In the genomic region with DNA sequence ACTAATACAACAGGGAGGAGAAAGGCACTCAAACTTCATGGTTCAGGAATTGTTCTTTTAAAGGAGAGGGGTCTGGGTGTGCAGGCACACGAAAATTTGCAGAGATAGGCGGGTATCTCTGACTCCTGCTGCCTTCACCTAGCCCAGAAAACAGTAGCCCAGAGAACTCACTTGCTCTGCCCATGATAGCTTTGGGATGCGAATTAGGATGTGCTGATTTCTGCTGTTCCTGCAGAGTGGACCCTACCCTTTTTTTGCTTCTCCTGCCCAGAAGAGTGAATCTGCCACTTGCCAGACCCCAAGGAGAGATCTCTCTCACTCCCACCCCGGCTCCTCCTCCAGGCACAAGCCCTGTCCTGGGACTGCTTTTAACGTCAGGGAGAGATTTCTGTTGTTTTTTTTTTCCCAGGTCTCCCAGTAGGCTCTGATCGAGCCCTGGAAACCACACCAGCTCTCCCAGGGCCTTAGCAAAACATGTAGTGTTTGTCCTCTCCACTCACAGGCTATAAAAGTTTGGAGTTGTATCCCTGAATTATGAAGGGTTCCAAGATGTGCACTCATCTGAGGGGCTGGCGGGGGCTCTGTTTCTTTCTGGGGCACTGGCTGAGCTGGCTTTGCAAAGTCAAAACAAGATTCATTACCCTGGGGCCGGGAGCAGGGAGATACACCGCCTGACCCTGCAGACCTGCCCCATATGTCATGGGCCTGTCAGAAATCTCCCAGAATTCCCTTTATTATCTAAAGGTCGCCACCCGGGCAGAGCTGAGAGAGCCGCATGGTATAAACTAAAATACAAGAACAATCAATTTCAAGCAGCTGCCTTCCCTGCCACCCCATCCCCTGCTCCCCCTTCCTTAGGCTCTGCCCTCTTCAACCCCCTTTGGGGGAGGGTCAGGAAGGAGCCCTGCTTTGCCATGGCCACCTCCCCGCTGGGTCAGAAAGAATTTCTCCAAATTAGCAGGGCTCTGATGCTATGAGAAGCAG, we compare ENCODE assay signal across 1 cellular context.
A peak's percentile ranks its signal among the peaks of the same experiment; 100 is the strongest.
TF ChIP-seq lines count a peak whose summit lies in the region.

No MANE protein-coding gene starts in this region.

TF ChIP-seq in HEK293, 187 proteins besides CTCF, POLR2A, EP300 and RAD21 (continued from another document):
- TF ChIP-seq ZNF423 (tag by site-specific recombination; IDR thresholded peaks at IDR 0.05) (peak; percentile 51; the same call in 1 of the 2 replicates), GLI2 (tag by site-specific recombination; IDR thresholded peaks at IDR 0.05; ENCODE audit: borderline replicate concordance, low read depth) (no peak), ZNF184 (tag by site-specific recombination; IDR thresholded peaks at IDR 0.05) (no peak), ZBTB8A (tag by site-specific recombination; IDR thresholded peaks at IDR 0.05) (peak; percentile 41; the same call in 1 of the 2 replicates), REPIN1 (tag by site-specific recombination; IDR thresholded peaks at IDR 0.05; ENCODE audit: low read depth) (no peak), ZNF266 (tag by site-specific recombination; IDR thresholded peaks at IDR 0.05; ENCODE audit: low read depth) (no peak), ZNF214 (tag by site-specific recombination; IDR thresholded peaks at IDR 0.05; ENCODE audit: borderline replicate concordance) (no peak), ZNF121 (tag by site-specific recombination; IDR thresholded peaks at IDR 0.05) (no peak), ZNF610 (tag by site-specific recombination; IDR thresholded peaks at IDR 0.05; ENCODE audit: borderline replicate concordance) (no peak), ZIC2 (tag by site-specific recombination; IDR thresholded peaks at IDR 0.05) (peak; percentile 67), OSR2 (tag by site-specific recombination; IDR thresholded peaks at IDR 0.05) (no peak), ZNF426 (tag by site-specific recombination; IDR thresholded peaks at IDR 0.05) (no peak), ZNF555 (tag by site-specific recombination; conservative IDR thresholded peaks at IDR 0.05) (no peak), YY1 (tag by site-specific recombination; IDR thresholded peaks at IDR 0.05) (no peak), TCF7L2 (IDR thresholded peaks at IDR 0.05; ENCODE audit: borderline replicate concordance, low read depth, low read length) (no peak), ZNF510 (tag by site-specific recombination; IDR thresholded peaks at IDR 0.05; ENCODE audit: insufficient replicate concordance) (peak; percentile 44), ZFP37 (tag by site-specific recombination; IDR thresholded peaks at IDR 0.05) (no peak), ZNF600 (tag by site-specific recombination; IDR thresholded peaks at IDR 0.05) (no peak), ZNF133 (tag by site-specific recombination; IDR thresholded peaks at IDR 0.05) (no peak), PRDM1 (tag by site-specific recombination; IDR thresholded peaks at IDR 0.05) (no peak), GLIS1 (tag by site-specific recombination; IDR thresholded peaks at IDR 0.05) (peak; percentile 89), ZNF324 (tag by site-specific recombination; IDR thresholded peaks at IDR 0.05) (no peak)
- TF ChIP-seq, protein P1, sequence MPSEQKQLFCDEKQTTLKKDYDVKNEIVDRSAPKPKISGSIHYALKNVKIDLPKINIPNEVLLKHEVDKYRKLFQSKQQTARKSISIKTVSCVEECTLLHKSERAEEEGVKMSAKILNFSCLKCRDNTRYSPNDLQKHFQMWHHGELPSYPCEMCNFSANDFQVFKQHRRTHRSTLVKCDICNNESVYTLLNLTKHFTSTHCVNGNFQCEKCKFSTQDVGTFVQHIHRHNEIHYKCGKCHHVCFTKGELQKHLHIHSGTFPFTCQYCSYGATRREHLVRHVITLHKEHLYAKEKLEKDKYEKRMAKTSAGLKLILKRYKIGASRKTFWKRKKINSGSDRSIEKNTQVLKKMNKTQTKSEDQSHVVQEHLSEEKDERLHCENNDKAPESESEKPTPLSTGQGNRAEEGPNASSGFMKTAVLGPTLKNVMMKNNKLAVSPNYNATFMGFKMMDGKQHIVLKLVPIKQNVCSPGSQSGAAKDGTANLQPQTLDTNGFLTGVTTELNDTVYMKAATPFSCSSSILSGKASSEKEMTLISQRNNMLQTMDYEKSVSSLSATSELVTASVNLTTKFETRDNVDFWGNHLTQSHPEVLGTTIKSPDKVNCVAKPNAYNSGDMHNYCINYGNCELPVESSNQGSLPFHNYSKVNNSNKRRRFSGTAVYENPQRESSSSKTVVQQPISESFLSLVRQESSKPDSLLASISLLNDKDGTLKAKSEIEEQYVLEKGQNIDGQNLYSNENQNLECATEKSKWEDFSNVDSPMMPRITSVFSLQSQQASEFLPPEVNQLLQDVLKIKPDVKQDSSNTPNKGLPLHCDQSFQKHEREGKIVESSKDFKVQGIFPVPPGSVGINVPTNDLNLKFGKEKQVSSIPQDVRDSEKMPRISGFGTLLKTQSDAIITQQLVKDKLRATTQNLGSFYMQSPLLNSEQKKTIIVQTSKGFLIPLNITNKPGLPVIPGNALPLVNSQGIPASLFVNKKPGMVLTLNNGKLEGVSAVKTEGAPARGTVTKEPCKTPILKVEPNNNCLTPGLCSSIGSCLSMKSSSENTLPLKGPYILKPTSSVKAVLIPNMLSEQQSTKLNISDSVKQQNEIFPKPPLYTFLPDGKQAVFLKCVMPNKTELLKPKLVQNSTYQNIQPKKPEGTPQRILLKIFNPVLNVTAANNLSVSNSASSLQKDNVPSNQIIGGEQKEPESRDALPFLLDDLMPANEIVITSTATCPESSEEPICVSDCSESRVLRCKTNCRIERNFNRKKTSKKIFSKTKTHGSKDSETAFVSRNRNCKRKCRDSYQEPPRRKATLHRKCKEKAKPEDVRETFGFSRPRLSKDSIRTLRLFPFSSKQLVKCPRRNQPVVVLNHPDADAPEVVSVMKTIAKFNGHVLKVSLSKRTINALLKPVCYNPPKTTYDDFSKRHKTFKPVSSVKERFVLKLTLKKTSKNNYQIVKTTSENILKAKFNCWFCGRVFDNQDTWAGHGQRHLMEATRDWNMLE (tag by site-specific recombination; conservative IDR thresholded peaks at IDR 0.05; ENCODE audit: low read depth), result no peak
- TF ChIP-seq, protein P2, sequence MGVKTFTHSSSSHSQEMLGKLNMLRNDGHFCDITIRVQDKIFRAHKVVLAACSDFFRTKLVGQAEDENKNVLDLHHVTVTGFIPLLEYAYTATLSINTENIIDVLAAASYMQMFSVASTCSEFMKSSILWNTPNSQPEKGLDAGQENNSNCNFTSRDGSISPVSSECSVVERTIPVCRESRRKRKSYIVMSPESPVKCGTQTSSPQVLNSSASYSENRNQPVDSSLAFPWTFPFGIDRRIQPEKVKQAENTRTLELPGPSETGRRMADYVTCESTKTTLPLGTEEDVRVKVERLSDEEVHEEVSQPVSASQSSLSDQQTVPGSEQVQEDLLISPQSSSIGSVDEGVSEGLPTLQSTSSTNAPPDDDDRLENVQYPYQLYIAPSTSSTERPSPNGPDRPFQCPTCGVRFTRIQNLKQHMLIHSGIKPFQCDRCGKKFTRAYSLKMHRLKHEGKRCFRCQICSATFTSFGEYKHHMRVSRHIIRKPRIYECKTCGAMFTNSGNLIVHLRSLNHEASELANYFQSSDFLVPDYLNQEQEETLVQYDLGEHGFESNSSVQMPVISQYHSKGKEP (tag by site-specific recombination; IDR thresholded peaks at IDR 0.05), result no peak
- TF ChIP-seq, protein P3, sequence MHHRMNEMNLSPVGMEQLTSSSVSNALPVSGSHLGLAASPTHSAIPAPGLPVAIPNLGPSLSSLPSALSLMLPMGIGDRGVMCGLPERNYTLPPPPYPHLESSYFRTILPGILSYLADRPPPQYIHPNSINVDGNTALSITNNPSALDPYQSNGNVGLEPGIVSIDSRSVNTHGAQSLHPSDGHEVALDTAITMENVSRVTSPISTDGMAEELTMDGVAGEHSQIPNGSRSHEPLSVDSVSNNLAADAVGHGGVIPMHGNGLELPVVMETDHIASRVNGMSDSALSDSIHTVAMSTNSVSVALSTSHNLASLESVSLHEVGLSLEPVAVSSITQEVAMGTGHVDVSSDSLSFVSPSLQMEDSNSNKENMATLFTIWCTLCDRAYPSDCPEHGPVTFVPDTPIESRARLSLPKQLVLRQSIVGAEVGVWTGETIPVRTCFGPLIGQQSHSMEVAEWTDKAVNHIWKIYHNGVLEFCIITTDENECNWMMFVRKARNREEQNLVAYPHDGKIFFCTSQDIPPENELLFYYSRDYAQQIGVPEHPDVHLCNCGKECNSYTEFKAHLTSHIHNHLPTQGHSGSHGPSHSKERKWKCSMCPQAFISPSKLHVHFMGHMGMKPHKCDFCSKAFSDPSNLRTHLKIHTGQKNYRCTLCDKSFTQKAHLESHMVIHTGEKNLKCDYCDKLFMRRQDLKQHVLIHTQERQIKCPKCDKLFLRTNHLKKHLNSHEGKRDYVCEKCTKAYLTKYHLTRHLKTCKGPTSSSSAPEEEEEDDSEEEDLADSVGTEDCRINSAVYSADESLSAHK (tag by site-specific recombination; IDR thresholded peaks at IDR 0.05), result no peak
- TF ChIP-seq, protein P4, sequence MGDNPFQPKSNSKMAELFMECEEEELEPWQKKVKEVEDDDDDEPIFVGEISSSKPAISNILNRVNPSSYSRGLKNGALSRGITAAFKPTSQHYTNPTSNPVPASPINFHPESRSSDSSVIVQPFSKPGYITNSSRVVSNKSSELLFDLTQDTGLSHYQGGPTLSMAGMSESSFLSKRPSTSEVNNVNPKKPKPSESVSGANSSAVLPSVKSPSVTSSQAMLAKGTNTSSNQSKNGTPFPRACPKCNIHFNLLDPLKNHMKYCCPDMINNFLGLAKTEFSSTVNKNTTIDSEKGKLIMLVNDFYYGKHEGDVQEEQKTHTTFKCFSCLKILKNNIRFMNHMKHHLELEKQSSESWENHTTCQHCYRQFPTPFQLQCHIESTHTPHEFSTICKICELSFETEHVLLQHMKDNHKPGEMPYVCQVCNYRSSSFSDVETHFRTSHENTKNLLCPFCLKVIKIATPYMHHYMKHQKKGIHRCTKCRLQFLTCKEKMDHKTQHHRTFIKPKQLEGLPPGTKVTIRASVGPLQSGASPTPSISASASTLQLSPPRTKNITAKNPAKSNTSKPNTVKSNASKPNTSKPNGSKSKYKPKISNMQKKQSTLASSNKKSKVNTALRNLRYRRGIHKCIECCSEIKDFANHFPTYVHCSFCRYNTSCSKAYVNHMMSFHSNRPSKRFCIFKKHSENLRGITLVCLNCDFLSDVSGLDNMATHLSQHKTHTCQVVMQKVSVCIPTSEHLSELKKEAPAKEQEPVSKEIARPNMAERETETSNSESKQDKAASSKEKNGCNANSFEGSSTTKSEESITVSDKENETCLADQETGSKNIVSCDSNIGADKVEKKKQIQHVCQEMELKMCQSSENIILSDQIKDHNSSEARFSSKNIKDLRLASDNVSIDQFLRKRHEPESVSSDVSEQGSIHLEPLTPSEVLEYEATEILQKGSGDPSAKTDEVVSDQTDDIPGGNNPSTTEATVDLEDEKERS (tag by site-specific recombination; IDR thresholded peaks at IDR 0.05), result no peak
- TF ChIP-seq, protein P5, sequence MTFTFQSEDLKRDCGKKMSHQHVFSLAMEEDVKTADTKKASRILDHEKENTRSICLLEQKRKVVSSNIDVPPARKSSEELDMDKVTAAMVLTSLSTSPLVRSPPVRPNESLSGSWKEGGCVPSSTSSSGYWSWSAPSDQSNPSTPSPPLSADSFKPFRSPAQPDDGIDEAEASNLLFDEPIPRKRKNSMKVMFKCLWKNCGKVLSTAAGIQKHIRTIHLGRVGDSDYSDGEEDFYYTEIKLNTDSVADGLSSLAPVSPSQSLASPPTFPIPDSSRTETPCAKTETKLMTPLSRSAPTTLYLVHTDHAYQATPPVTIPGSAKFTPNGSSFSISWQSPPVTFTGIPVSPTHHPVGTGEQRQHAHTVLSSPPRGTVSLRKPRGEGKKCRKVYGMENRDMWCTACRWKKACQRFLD (tag by site-specific recombination; IDR thresholded peaks at IDR 0.05), result no peak
- TF ChIP-seq, protein P6, sequence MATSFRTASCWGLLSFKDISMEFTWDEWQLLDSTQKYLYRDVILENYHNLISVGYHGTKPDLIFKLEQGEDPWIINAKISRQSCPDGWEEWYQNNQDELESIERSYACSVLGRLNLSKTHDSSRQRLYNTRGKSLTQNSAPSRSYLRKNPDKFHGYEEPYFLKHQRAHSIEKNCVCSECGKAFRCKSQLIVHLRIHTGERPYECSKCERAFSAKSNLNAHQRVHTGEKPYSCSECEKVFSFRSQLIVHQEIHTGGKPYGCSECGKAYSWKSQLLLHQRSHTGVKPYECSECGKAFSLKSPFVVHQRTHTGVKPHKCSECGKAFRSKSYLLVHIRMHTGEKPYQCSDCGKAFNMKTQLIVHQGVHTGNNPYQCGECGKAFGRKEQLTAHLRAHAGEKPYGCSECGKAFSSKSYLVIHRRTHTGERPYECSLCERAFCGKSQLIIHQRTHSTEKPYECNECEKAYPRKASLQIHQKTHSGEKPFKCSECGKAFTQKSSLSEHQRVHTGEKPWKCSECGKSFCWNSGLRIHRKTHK (tag by site-specific recombination; IDR thresholded peaks at IDR 0.05), result no peak
- TF ChIP-seq, protein P7, sequence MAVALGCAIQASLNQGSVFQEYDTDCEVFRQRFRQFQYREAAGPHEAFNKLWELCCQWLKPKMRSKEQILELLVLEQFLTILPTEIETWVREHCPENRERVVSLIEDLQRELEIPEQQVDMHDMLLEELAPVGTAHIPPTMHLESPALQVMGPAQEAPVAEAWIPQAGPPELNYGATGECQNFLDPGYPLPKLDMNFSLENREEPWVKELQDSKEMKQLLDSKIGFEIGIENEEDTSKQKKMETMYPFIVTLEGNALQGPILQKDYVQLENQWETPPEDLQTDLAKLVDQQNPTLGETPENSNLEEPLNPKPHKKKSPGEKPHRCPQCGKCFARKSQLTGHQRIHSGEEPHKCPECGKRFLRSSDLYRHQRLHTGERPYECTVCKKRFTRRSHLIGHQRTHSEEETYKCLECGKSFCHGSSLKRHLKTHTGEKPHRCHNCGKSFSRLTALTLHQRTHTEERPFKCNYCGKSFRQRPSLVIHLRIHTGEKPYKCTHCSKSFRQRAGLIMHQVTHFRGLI (tag by site-specific recombination; IDR thresholded peaks at IDR 0.05), result no peak
- TF ChIP-seq, protein P8, sequence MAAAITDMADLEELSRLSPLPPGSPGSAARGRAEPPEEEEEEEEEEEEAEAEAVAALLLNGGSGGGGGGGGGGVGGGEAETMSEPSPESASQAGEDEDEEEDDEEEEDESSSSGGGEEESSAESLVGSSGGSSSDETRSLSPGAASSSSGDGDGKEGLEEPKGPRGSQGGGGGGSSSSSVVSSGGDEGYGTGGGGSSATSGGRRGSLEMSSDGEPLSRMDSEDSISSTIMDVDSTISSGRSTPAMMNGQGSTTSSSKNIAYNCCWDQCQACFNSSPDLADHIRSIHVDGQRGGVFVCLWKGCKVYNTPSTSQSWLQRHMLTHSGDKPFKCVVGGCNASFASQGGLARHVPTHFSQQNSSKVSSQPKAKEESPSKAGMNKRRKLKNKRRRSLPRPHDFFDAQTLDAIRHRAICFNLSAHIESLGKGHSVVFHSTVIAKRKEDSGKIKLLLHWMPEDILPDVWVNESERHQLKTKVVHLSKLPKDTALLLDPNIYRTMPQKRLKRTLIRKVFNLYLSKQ (tag by site-specific recombination; IDR thresholded peaks at IDR 0.05; ENCODE audit: borderline replicate concordance), result no peak
TF ChIP-seq in HEK293: peak in this region for 6.
